Comparison of ENCODE assay signal across 20 cellular contexts in the genomic region with DNA sequence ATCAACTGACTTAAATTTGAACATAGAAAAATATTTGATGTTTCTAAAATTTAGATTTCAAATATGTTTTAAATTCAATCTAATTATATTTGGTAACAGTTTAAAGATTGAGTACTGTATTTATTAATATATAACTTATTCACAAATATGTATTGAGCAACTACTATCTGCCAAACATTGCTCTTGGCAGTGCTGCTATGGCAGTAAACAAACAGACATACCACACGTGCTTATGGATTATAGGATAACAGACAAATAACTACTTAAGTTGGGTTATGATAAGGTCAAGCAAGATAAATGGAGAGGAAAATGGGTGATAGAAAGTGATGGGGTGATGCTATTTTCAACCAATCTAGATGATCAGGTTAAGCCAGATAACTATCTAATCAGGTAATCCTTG.
DNase-seq lines count a peak whose midpoint lies in the region; FAIRE-seq lines count a peak whose summit lies in the region.
"Had no signal": no experiment of that assay in that cellular context is flagged by ENCODE, and none has a peak within 500 bp of the region (broad histone marks: within the 10 kb centered on the region; RNA-seq: fewer than 3 reads in every experiment).

No MANE protein-coding gene starts in this region.

- no peaks in the 10 kb centered on the region for H3K9me3 ChIP-seq in small intestine (ENCODE audit: control insufficient read depth, low read depth)
- H3K9me3 ChIP-seq: BLaER1 had no signal

- no peaks in the 10 kb centered on the region for H3K36me3 ChIP-seq in small intestine (ENCODE audit: control insufficient read depth in 2 of 2, insufficient read depth in 2 of 2, low read length in 2 of 2)
- H3K36me3 ChIP-seq: BLaER1 had no signal

- H3K4me3 ChIP-seq in small intestine (ENCODE audit: low read depth in 1 of 2, low read length in 2 of 2), result no peak overlapping the region
- H3K4me3 ChIP-seq: BLaER1, GM23248 had no signal

- peak; percentile 19 for FAIRE-seq in TTC549 (lab: Jason Lieb, UNC)
- FAIRE-seq in small intestine (lab: Jason Lieb, UNC), result peak; percentile 51
- FAIRE-seq: G401.6, GM12892, GM19239 had no signal

- H3K27me3 ChIP-seq in small intestine (ENCODE audit: control insufficient read depth in 2 of 2, insufficient read depth in 2 of 2, low read length in 2 of 2), result no peaks in the 10 kb centered on the region
- H3K27me3 ChIP-seq: BLaER1 had no signal

- no peak overlapping the region for H3K27ac ChIP-seq in small intestine (ENCODE audit: low read depth in 1 of 2, low read length in 1 of 2)
- H3K27ac ChIP-seq: 22Rv1, BLaER1, C4-2B, GM23248 had no signal

- peak; percentile 23 for DNase-seq in NCI-H82 (lab: John Stamatoyannopoulos, UW)
- DNase-seq in NCI-H82 treated with DMSO at 0.1 percent for 48 hours (lab: John Stamatoyannopoulos, UW; ENCODE audit: unreplicated experiment), result no peak
- peak; percentile 76 for DNase-seq in iris pigment epithelial cell (ENCODE audit: low read depth)
- no peak for DNase-seq in small intestine
- no peak for DNase-seq in medulla oblongata (ENCODE audit: extremely low spot score)
- no peak for DNase-seq in pons (ENCODE audit: low spot score)
- DNase-seq in stimulated activated naive CD4-positive, alpha-beta T cell treated with Interleukin-2 at 50 U/mL for 16 hours (lab: John Stamatoyannopoulos, UW), result no peak
- DNase-seq: CD4-positive, CD25-positive, alpha-beta regulatory T cell; CD8-positive, alpha-beta T cell; DMS153; DND-41; GM23248; H9 had no signal

- H3K4me1 ChIP-seq in small intestine (ENCODE audit: control insufficient read depth in 2 of 2, insufficient read depth in 1 of 2, low read depth in 1 of 2, low read length in 1 of 2), result no peaks in the 10 kb centered on the region
- H3K4me1 ChIP-seq: BLaER1 had no signal

- 15 to 28% (median 21%) methylated on average over 1 of the region's 1 CpG for WGBS in small intestine, 3 donors

Comparison
In these comparisons a context has a peak if more than half of its experiments do, and no peak if none do; other contexts are left out.
1. DNase-seq: peak in NCI-H82 (single experiment) and iris pigment epithelial cell (single experiment); none in NCI-H82 treated with DMSO at 0.1 percent for 48 hours (single experiment), small intestine (single experiment), medulla oblongata (single experiment), pons (single experiment) and stimulated activated naive CD4-positive, alpha-beta T cell treated with Interleukin-2 at 50 U/mL for 16 hours (single experiment).